8 cellular contexts compared by ENCODE assay signal in genomic region chr9:68704498-68704803, GRCh38. TPM values are rescaled to one million over a fixed set of nuclear protein-coding genes. Genes with fewer than 3 reads are reported as not detected.
DNase-seq lines count a peak whose midpoint lies in the region; ATAC-seq and TF ChIP-seq lines count a peak whose summit lies in the region.

No MANE protein-coding gene starts in this region.

- peak overlapping the region; percentile 78 to 88 for H3K4me3 ChIP-seq in ascending aorta
- peak overlapping the region; percentile 58 for H3K4me3 ChIP-seq in mucosa of descending colon
- peak overlapping the region; percentile 66 to 71 for H3K4me3 ChIP-seq in tibial artery

- H3K27ac Mint-ChIP-seq in activated T-cell treated with anti-CD3 and anti-CD28 coated beads, Interleukin-2, amount 50 U/mL, for 72 hours = no peak overlapping the region

- H3K4me1 Mint-ChIP-seq in activated T-cell treated with anti-CD3 and anti-CD28 coated beads, Interleukin-2, amount 50 U/mL, for 72 hours (ENCODE audit: low read depth) = peaks cover 18% of the 10 kb centered on the region

- no peak for DNase-seq in activated T-cell treated with anti-CD3 and anti-CD28 coated beads, Interleukin-2, amount 50 U/mL, for 72 hours
- DNase-seq in activated T-cell treated with anti-CD3 and anti-CD28 coated beads, Interleukin-2, amount 50 U/mL, for 48 hours = no peak
- DNase-seq in ascending aorta (ENCODE audit: low spot score in 2 of 2) (no peak), mucosa of descending colon (no peak), tibial artery (no peak), hippocampal formation (lab: John Stamatoyannopoulos, UW) (no peak), germinal center (ENCODE audit: low spot score) (no peak)

- no peaks in the 10 kb centered on the region for H3K9me3 ChIP-seq in ascending aorta
- H3K9me3 ChIP-seq in mucosa of descending colon = no peaks in the 10 kb centered on the region
- H3K9me3 ChIP-seq in tibial artery = no peaks in the 10 kb centered on the region

- H3K36me3 ChIP-seq in ascending aorta (no peaks in the 10 kb centered on the region), mucosa of descending colon (ENCODE audit: low read depth) (no peaks in the 10 kb centered on the region), tibial artery (no peaks in the 10 kb centered on the region)

- H3K27me3 ChIP-seq in ascending aorta = no peaks in the 10 kb centered on the region
- no peaks in the 10 kb centered on the region for H3K27me3 ChIP-seq in tibial artery

- H3K27ac ChIP-seq in ascending aorta = peak overlapping the region; percentile 30 to 81
- H3K27ac ChIP-seq in tibial artery = peak overlapping the region; percentile 75 to 78

- TF ChIP-seq CTCF in ascending aorta (IDR thresholded peaks at IDR 0.05) (no peak), mucosa of descending colon (IDR thresholded peaks at IDR 0.05) (no peak), tibial artery (IDR thresholded peaks at IDR 0.05) (no peak)

- intact Hi-C loops in ascending aorta (cut with DNase I) (loop anchor here (2.0 to 10.0 kb wide), 4 partner anchors 14 to 140 kb away; a partner anchor contains a TSS), mucosa of descending colon (cut with DNase I, micrococcal nuclease) (no loop called here), tibial artery (cut with DNase I; ENCODE audit: low total_unique reads) (loop anchor here (10.0 kb wide), 2 partner anchors 70 to 120 kb away; no protein-coding TSS in a partner anchor)

- no peaks in the 10 kb centered on the region for H3K9me3 Mint-ChIP-seq in activated T-cell treated with anti-CD3 and anti-CD28 coated beads, Interleukin-2, amount 50 U/mL, for 72 hours

- no peaks in the 10 kb centered on the region for H3K36me3 Mint-ChIP-seq in activated T-cell treated with anti-CD3 and anti-CD28 coated beads, Interleukin-2, amount 50 U/mL, for 72 hours (ENCODE audit: insufficient read depth in 2 of 2)

- ATAC-seq in activated T-cell treated with anti-CD3 and anti-CD28 coated beads, Interleukin-2, amount 50 U/mL, for 72 hours (replicated peaks in 1 of 2) = no peak
- ATAC-seq in mucosa of descending colon = no peak
- no peak for ATAC-seq in HG03460 (IDR thresholded peaks at IDR 0.05; ENCODE audit: unreplicated experiment)

- H3K27me3 Mint-ChIP-seq in activated T-cell treated with anti-CD3 and anti-CD28 coated beads, Interleukin-2, amount 50 U/mL, for 72 hours (ENCODE audit: low read depth) = peaks cover 88% of the 10 kb centered on the region

- H3K4me3 Mint-ChIP-seq in activated T-cell treated with anti-CD3 and anti-CD28 coated beads, Interleukin-2, amount 50 U/mL, for 72 hours = peak overlapping the region; percentile 75 to 82

- H3K4me1 ChIP-seq in ascending aorta (no peaks in the 10 kb centered on the region), mucosa of descending colon (ENCODE audit: low read depth) (peaks cover 18% of the 10 kb centered on the region), tibial artery (peaks cover 0 to 28% (median 18%) of the 10 kb centered on the region in 4 donors)

RNA-seq across cellular contexts. Expression of gene PIP5K1B, which starts 0.6 kb away (rescaled TPM):
- total RNA-seq in activated T-cell treated with anti-CD3 and anti-CD28 coated beads, Interleukin-2, amount 50 U/mL, for 72 hours = 1 to 10 TPM; 2.5 to 2.8 TPM
- total RNA-seq in ascending aorta = 0.85 TPM
- 100 to 1,000 TPM in 1 of 3 donors, 10 to 100 TPM in 2; 60.0 to 122 (median 73.3) TPM for total RNA-seq in mucosa of descending colon

Comparison
In these comparisons a context has a peak if more than half of its experiments do, and no peak if none do; other contexts are left out.
1. RNA of gene PIP5K1B, which starts 0.6 kb away (total RNA-seq): 60.0 to 122 TPM in mucosa of descending colon; 2.5 to 2.8 TPM in activated T-cell treated with anti-CD3 and anti-CD28 coated beads, Interleukin-2, amount 50 U/mL, for 72 hours and 0.85 TPM in ascending aorta (single experiment); every median in the first group is over 10 times any median in the second.
2. intact Hi-C loops: an anchor here in ascending aorta (2.0 to 10.0 kb wide) and tibial artery (10.0 kb wide); none called in mucosa of descending colon.
3. Peak in every context shown above with its lines, with median percentiles within 50 percentile points of each other: H3K4me3 ChIP-seq.